In genomic region chr13:46614582-46614981, GRCh38 we compare ENCODE assay signal across 15 cellular contexts.
A peak's percentile ranks its signal among the peaks of the same experiment; 100 is the strongest.
DNase-seq lines count a peak whose midpoint lies in the region; ATAC-seq and TF ChIP-seq lines count a peak whose summit lies in the region.
"Had no signal": no experiment of that assay in that cellular context is flagged by ENCODE, and none has a peak within 500 bp of the region (broad histone marks: within the 10 kb centered on the region; RNA-seq: fewer than 3 reads in every experiment).

No MANE protein-coding gene starts in this region.

- H2BK120ac ChIP-seq in H9 (ENCODE audit: low read depth, low read length, poor library complexity, severe bottlenecking): no peak overlapping the region

- H3K36me3 ChIP-seq in HEK293 (ENCODE audit: control insufficient read depth in 2 of 2, insufficient read depth in 1 of 2, low read length in 2 of 2): no peaks in the 10 kb centered on the region
- no peaks in the 10 kb centered on the region for H3K36me3 ChIP-seq in gastrocnemius medialis
- H3K36me3 ChIP-seq: neutrophil had no signal

- DNase-seq in fibroblast of the aortic adventitia (ENCODE audit: low read depth) (peak; percentile 88), gastrocnemius medialis (no peak), H9 (no peak), coronary artery (ENCODE audit: low spot score) (no peak), HPDE6-E6E7 (ENCODE audit: extremely low spot score) (no peak), A172 (ENCODE audit: low spot score) (no peak)
- DNase-seq: activated CD4-positive, alpha-beta T cell treated with anti-CD3 and anti-CD28 coated beads for 1 hour; activated T-cell treated with anti-CD3 and anti-CD28 coated beads, Interleukin-2, amount 50 U/mL, for 48 hours; caudate nucleus; COR-L47; NCI-H526 had no signal

- H4K91ac ChIP-seq in H9 (ENCODE audit: insufficient read length, low read depth, low read length): no peak overlapping the region

- H4K20me1 ChIP-seq in H9 (ENCODE audit: control insufficient read depth, insufficient read depth, insufficient read length): no peaks in the 10 kb centered on the region

- no peak overlapping the region for H4K5ac ChIP-seq in H9 (ENCODE audit: insufficient read length, low read depth, low read length)

- H3K27me3 ChIP-seq in gastrocnemius medialis (no peaks in the 10 kb centered on the region), H9 (ENCODE audit: insufficient read depth, low read length) (no peaks in the 10 kb centered on the region)
- H3K27me3 ChIP-seq: neutrophil had no signal

- H3K27me3 Mint-ChIP-seq in H9 (ENCODE audit: low read depth): no peaks in the 10 kb centered on the region

- TF ChIP-seq POLR2A in gastrocnemius medialis (IDR thresholded peaks at IDR 0.05): peak in 1 of 2 donors; percentile 17

- H4K8ac ChIP-seq in H9 (replicated peaks; ENCODE audit: insufficient read length, low read depth, low read length): no peak overlapping the region

- H2AK5ac ChIP-seq in H9 (ENCODE audit: insufficient read length, low read length): no peak overlapping the region

- WGBS in H9 (ENCODE audit: extremely low coverage, insufficient read length, low lambda C conversion rate): no CpG with 5 or more reads among the region's 7 CpGs

- no peak overlapping the region for H3K9ac ChIP-seq in H9 (ENCODE audit: extremely low read depth, insufficient read length, low read length)

- no peaks in the 10 kb centered on the region for H3K23me2 ChIP-seq in H9 (ENCODE audit: insufficient read length, low read depth, low read length, poor library complexity, severe bottlenecking)

- no peak overlapping the region for H3K23ac ChIP-seq in H9 (ENCODE audit: insufficient read length, low read depth, low read length)

- H3K79me2 ChIP-seq in H9 (ENCODE audit: insufficient read depth, low read length): peaks cover 4% of the 10 kb centered on the region; the same call in 1 of the 2 replicates

- H3K27ac ChIP-seq in HEK293 (ENCODE audit: extremely low read depth, low read depth, low read length) (peak overlapping the region; percentile 74; the same call in 1 of the 2 replicates), VCaP (peak overlapping the region; percentile 77; the same call in 1 of the 2 replicates), gastrocnemius medialis (peak overlapping the region; percentile 57 to 82 (median 76)), H9 (ENCODE audit: insufficient read length, low read depth, low read length) (no peak overlapping the region), coronary artery (no peak overlapping the region)
- H3K27ac ChIP-seq: neutrophil, SK-N-MC had no signal

- no peaks in the 10 kb centered on the region for H3K9me3 Mint-ChIP-seq in H9

- no peak overlapping the region for H3K18ac ChIP-seq in H9 (ENCODE audit: insufficient read length, low read depth, low read length)

- CTCF ChIA-PET in HEK293 (lab: Yijun Ruan, JAX): no interaction called here

- H3K36me3 Mint-ChIP-seq in H9 (ENCODE audit: insufficient read depth in 1 of 3, low read depth in 3 of 3): no peaks in the 10 kb centered on the region

- H3K4me3 Mint-ChIP-seq in H9: no peak overlapping the region

- H3K9me3 ChIP-seq in HEK293 (ENCODE audit: control insufficient read depth, insufficient read depth, low read depth, low read length): no peaks in the 10 kb centered on the region
- H3K9me3 ChIP-seq in gastrocnemius medialis: no peaks in the 10 kb centered on the region
- H3K9me3 ChIP-seq in H9 (ENCODE audit: control insufficient read depth, low read depth, low read length): no peaks in the 10 kb centered on the region
- H3K9me3 ChIP-seq: neutrophil had no signal

- POLR2A ChIA-PET in HEK293 (lab: Yijun Ruan, JAX): no interaction called here

- peaks cover 16 to 35% of the 10 kb centered on the region in 2 experiments for H3K4me1 Mint-ChIP-seq in H9

- H3K4me2 ChIP-seq in H9 (ENCODE audit: insufficient read depth, insufficient read length, low read length): no peak overlapping the region

- intact Hi-C loops in gastrocnemius medialis (cut with DNase I; ENCODE audit: low total_unique reads): no loop called here

- H3K79me1 ChIP-seq in H9 (ENCODE audit: insufficient read depth, low read depth, low read length, poor library complexity, severe bottlenecking): peaks cover 4% of the 10 kb centered on the region

- 0 out of 7 replicates have a peak overlapping the region, but pooled peaks of 1 of the 3 experiments have one; percentile 37 for H3K27ac Mint-ChIP-seq in H9

- no peak overlapping the region for H3K56ac ChIP-seq in H9 (ENCODE audit: insufficient read length, low read depth, low read length)

- H3K4me3 ChIP-seq in HEK293 (ENCODE audit: low read depth, low read length): no peak overlapping the region
- H3K4me3 ChIP-seq in fibroblast of the aortic adventitia (ENCODE audit: low read depth, low read length): no peak overlapping the region
- no peak overlapping the region for H3K4me3 ChIP-seq in gastrocnemius medialis
- no peak overlapping the region for H3K4me3 ChIP-seq in coronary artery
- H3K4me3 ChIP-seq: SK-N-MC had no signal

- TF ChIP-seq CTCF in HEK293 (tag by site-specific recombination; IDR thresholded peaks at IDR 0.05) (no peak), VCaP (conservative IDR thresholded peaks at IDR 0.05) (no peak), fibroblast of the aortic adventitia (IDR thresholded peaks at IDR 0.05; ENCODE audit: insufficient read depth, low read length) (peak; percentile 43), gastrocnemius medialis (IDR thresholded peaks at IDR 0.05 in 4 of 5, conservative IDR thresholded peaks at IDR 0.05 in 1 of 5) (no peak), H9 (conservative IDR thresholded peaks at IDR 0.05) (no peak), coronary artery (IDR thresholded peaks at IDR 0.05) (no peak)

- H3K4me1 ChIP-seq in HEK293 (ENCODE audit: control insufficient read depth, insufficient read depth, low read length) (peaks cover 17% of the 10 kb centered on the region), gastrocnemius medialis (peaks cover 11 to 32% of the 10 kb centered on the region in 2 donors), H9 (ENCODE audit: insufficient read depth, low read length) (peaks cover under 1% of the 10 kb centered on the region; the same call in 1 of the 2 replicates)

- H2BK5ac ChIP-seq in H9 (ENCODE audit: insufficient read length, low read length): no peak overlapping the region

- H2AFZ ChIP-seq in H9 (ENCODE audit: low read length): no peak overlapping the region

- no peak overlapping the region for H3K4ac ChIP-seq in H9 (ENCODE audit: low read depth, low read length)

- H3K14ac ChIP-seq in H9 (ENCODE audit: insufficient read depth, low read length): no peak overlapping the region

- no peak overlapping the region for H3T11ph ChIP-seq in H9 (ENCODE audit: low read length)

- H2BK12ac ChIP-seq in H9 (ENCODE audit: insufficient read length, low read depth, low read length): no peak overlapping the region

- no peak overlapping the region for H2BK20ac ChIP-seq in H9 (ENCODE audit: low read depth, low read length, poor library complexity, severe bottlenecking)

- in situ Hi-C loops in gastrocnemius medialis (cut with MboI; ENCODE audit: low sequenced_read_pairs in 4 of 4): no loop called here

- peak in 1 of 2 donors; percentile 63 for ATAC-seq in gastrocnemius medialis

- H2BK15ac ChIP-seq in H9 (ENCODE audit: low read depth, low read length): no peak overlapping the region

TF ChIP-seq in HEK293, 187 proteins besides CTCF, POLR2A, EP300 and RAD21 (continues in another document):
- TF ChIP-seq ZNF366 (tag by site-specific recombination; conservative IDR thresholded peaks at IDR 0.05): 0 out of 2 replicates have a peak, but pooled peaks have one; percentile 32
- peak; percentile 57; the same call in 1 of the 2 replicates for TF ChIP-seq IKZF3 (tag by site-specific recombination; IDR thresholded peaks at IDR 0.05)
- TF ChIP-seq ZBTB44 (tag by site-specific recombination; IDR thresholded peaks at IDR 0.05): peak; percentile 66
- peak; percentile 92 for TF ChIP-seq WT1 (tag by site-specific recombination; IDR thresholded peaks at IDR 0.05)
- no peak for TF ChIP-seq RBAK (tag by site-specific recombination; IDR thresholded peaks at IDR 0.05)
- peak; percentile 85 for TF ChIP-seq ZNF558 (tag by site-specific recombination; IDR thresholded peaks at IDR 0.05)
- TF ChIP-seq, protein P1, sequence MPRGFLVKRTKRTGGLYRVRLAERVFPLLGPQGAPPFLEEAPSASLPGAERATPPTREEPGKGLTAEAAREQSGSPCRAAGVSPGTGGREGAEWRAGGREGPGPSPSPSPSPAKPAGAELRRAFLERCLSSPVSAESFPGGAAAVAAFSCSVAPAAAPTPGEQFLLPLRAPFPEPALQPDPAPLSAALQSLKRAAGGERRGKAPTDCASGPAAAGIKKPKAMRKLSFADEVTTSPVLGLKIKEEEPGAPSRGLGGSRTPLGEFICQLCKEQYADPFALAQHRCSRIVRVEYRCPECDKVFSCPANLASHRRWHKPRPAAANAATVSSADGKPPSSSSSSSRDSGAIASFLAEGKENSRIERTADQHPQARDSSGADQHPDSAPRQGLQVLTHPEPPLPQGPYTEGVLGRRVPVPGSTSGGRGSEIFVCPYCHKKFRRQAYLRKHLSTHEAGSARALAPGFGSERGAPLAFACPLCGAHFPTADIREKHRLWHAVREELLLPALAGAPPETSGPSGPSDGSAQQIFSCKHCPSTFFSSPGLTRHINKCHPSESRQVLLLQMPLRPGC (tag by site-specific recombination; IDR thresholded peaks at IDR 0.05): peak; percentile 60; the same call in 1 of the 2 replicates
- TF ChIP-seq ZNF639 (tag by site-specific recombination; IDR thresholded peaks at IDR 0.05): peak; percentile 16; the same call in 1 of the 2 replicates

Comparison
In these comparisons a context has a peak if more than half of its experiments do, and no peak if none do; other contexts are left out.
1. H3K27ac ChIP-seq: peak in HEK293 (single experiment), VCaP (single experiment) and gastrocnemius medialis (4 of 4); none in H9 (single experiment) and coronary artery (0 of 2).